Comparison of ENCODE assay signal across 15 cellular contexts in the genomic region with DNA sequence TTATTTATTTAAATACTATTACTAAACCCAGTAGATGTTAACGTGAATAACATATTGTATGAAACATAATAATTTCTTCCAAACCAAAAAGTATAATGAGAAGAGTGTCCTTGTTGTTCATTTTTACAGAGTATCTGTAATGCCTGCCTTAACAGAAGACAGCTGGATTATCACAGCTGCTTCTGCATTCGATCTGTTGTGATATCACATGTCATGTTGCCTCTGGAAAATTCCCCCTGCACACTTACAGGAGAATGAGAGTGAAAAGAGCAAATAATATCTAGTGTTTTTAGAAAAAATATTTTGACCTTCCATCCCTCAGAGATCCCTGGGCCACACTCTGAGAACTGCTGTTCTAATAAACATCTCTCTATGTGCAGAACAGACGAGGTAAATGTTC.
DNase-seq lines count a peak whose midpoint lies in the region; ATAC-seq and TF ChIP-seq lines count a peak whose summit lies in the region.
"Had no signal": no experiment of that assay in that cellular context is flagged by ENCODE, and none has a peak within 500 bp of the region (broad histone marks: within the 10 kb centered on the region; RNA-seq: fewer than 3 reads in every experiment).

No MANE protein-coding gene starts in this region.

- no peaks in the 10 kb centered on the region for H3K27me3 Mint-ChIP-seq in type B pancreatic cell

- no peak overlapping the region for H3K9ac ChIP-seq in adipocyte (ENCODE audit: low read length)

- no peaks in the 10 kb centered on the region for H3K27me3 ChIP-seq in adipocyte (replicated peaks; ENCODE audit: control insufficient read depth, insufficient read depth, low read length)
- H3K27me3 ChIP-seq: BE2C, gastroesophageal sphincter had no signal

- no peak for TF ChIP-seq CTCF in type B pancreatic cell (conservative IDR thresholded peaks at IDR 0.05)

- H3K9me3 ChIP-seq in adipocyte (ENCODE audit: control insufficient read depth, low read length) = no peaks in the 10 kb centered on the region
- H3K9me3 ChIP-seq: BE2C, gastroesophageal sphincter had no signal

- no peaks in the 10 kb centered on the region for H3K36me3 Mint-ChIP-seq in type B pancreatic cell

- peaks cover 15% of the 10 kb centered on the region for H3K4me1 Mint-ChIP-seq in type B pancreatic cell (ENCODE audit: unreplicated experiment)

- peak overlapping the region; percentile 30 for H3K27ac Mint-ChIP-seq in type B pancreatic cell
- H3K27ac Mint-ChIP-seq: activated T-helper 1 cell treated with anti-CD3 and anti-CD28 coated beads, Interleukin-12 subunit alpha, Interleukin-12 subunit beta, Interleukin-2, Interleukin-4 antibody, amounts not matched to agents 30 ng/mL and 10 ng/mL and 1 ng/mL, durations not matched to agents 14 hours and 24 hours and 36 hours had no signal

- peaks cover 13% of the 10 kb centered on the region for H3K4me1 ChIP-seq in adipocyte (ENCODE audit: control insufficient read depth, insufficient read depth, low read length)
- H3K4me1 ChIP-seq: BE2C, gastroesophageal sphincter had no signal

- ATAC-seq in GM21390 (IDR thresholded peaks at IDR 0.05; ENCODE audit: unreplicated experiment) (peak; percentile 8), HG03103 (IDR thresholded peaks at IDR 0.05; ENCODE audit: low read depth, unreplicated experiment) (peak; percentile 15), GM19467 (IDR thresholded peaks at IDR 0.05; ENCODE audit: unreplicated experiment) (no peak)
- ATAC-seq: gastroesophageal sphincter had no signal

- H3K36me3 ChIP-seq in adipocyte (ENCODE audit: control insufficient read depth, insufficient read depth, low read length, severe bottlenecking) = no peaks in the 10 kb centered on the region
- H3K36me3 ChIP-seq: BE2C, gastroesophageal sphincter had no signal

- H3K9me3 Mint-ChIP-seq in type B pancreatic cell = peaks cover 4% of the 10 kb centered on the region
- H3K9me3 Mint-ChIP-seq: activated T-helper 1 cell treated with anti-CD3 and anti-CD28 coated beads, Interleukin-12 subunit alpha, Interleukin-12 subunit beta, Interleukin-2, Interleukin-4 antibody, amounts not matched to agents 30 ng/mL and 10 ng/mL and 1 ng/mL, durations not matched to agents 14 hours and 24 hours and 36 hours had no signal

- DNase-seq in adipocyte (ENCODE audit: low read depth) = no peak
- DNase-seq in type B pancreatic cell (ENCODE audit: extremely low spot score, unreplicated experiment) = no peak
- DNase-seq in amygdala (lab: John Stamatoyannopoulos, UW) = no peak
- no peak for DNase-seq in stimulated activated naive CD4-positive, alpha-beta T cell (lab: John Stamatoyannopoulos, UW)
- DNase-seq: activated CD4-positive, alpha-beta T cell treated with anti-CD3 and anti-CD28 coated beads, Interleukin-2, amount 50 U/mL, for 4 hours; BE2C; NCI-H1105; NCI-H2227 treated with DMSO at 0.1 percent for 48 hours; stimulated activated naive CD4-positive, alpha-beta T cell treated with Interleukin-2 at 50 U/mL for 16 hours had no signal

- H3K4me3 ChIP-seq in adipocyte (ENCODE audit: low read length) = peak overlapping the region; percentile 15
- H3K4me3 ChIP-seq: gastroesophageal sphincter, skin epidermis had no signal

- H3K4me3 Mint-ChIP-seq in type B pancreatic cell = no peak overlapping the region
- H3K4me3 Mint-ChIP-seq: activated T-helper 1 cell treated with anti-CD3 and anti-CD28 coated beads, Interleukin-12 subunit alpha, Interleukin-12 subunit beta, Interleukin-2, Interleukin-4 antibody, amounts not matched to agents 30 ng/mL and 10 ng/mL and 1 ng/mL, durations not matched to agents 14 hours and 24 hours and 36 hours had no signal
